ENCODE assay signal across 20 cellular contexts in genomic region chr12:103851127-103851526, GRCh38. TPM values are rescaled to one million over a fixed set of nuclear protein-coding genes. Genes with fewer than 3 reads are reported as not detected.
A peak's percentile ranks its signal among the peaks of the same experiment; 100 is the strongest.
DNase-seq lines count a peak whose midpoint lies in the region; ATAC-seq and TF ChIP-seq lines count a peak whose summit lies in the region.
"Had no signal": no experiment of that assay in that cellular context is flagged by ENCODE, and none has a peak within 500 bp of the region (broad histone marks: within the 10 kb centered on the region; RNA-seq: fewer than 3 reads in every experiment).

No MANE protein-coding gene starts in this region.

- in situ Hi-C loops in IMR-90 (cut with MboI; ENCODE audit: low sequenced_read_pairs) = no loop called here

- H4K5ac ChIP-seq in IMR-90 (ENCODE audit: low read depth, low read length) = no peak overlapping the region; the same call in 1 of the 2 replicates

- no peak overlapping the region for H2BK120ac ChIP-seq in IMR-90 (ENCODE audit: low read depth, low read length)

- H2AK9ac ChIP-seq in IMR-90 (replicated peaks; ENCODE audit: low read depth, low read length, poor library complexity) = no peak overlapping the region

- BruUV-seq in IMR-90 (replicated peaks; lab: Mats Ljungman, UMichigan) = no TSS peak

- H2BK20ac ChIP-seq in IMR-90 (ENCODE audit: low read depth, low read length) = no peak overlapping the region

- H3K4me1 Mint-ChIP-seq in activated T-helper 17 cell treated with anti-CD3 and anti-CD28 coated beads, Interleukin-2, amount 50 U/mL, for 72 hours = peaks cover 4% of the 10 kb centered on the region
- H3K4me1 Mint-ChIP-seq: naive B cell had no signal

- H2BK5ac ChIP-seq in IMR-90 (ENCODE audit: low read depth, low read length, poor library complexity, severe bottlenecking) = no peak overlapping the region

- no peak overlapping the region for H3K18ac ChIP-seq in IMR-90 (ENCODE audit: low read depth, low read length)

- no peak overlapping the region for H2AFZ ChIP-seq in IMR-90 (replicated peaks; ENCODE audit: low read length, poor library complexity)

- no peaks in the 10 kb centered on the region for H3K79me1 ChIP-seq in IMR-90 (ENCODE audit: low read depth in 1 of 2, low read length in 2 of 2)

- H3K4me1 ChIP-seq in IMR-90 (ENCODE audit: control insufficient read depth, insufficient read depth, low read length) (peaks cover 7% of the 10 kb centered on the region), sigmoid colon (peaks cover 0 to 95% (median 91%) of the 10 kb centered on the region in 4 donors), vagina (no peaks in the 10 kb centered on the region)
- H3K4me1 ChIP-seq: adrenal gland had no signal

- H3K36me3 ChIP-seq in IMR-90 (ENCODE audit: control insufficient read depth, insufficient read depth, low read length) = no peaks in the 10 kb centered on the region
- H3K36me3 ChIP-seq in sigmoid colon = no peaks in the 10 kb centered on the region
- H3K36me3 ChIP-seq in vagina = no peaks in the 10 kb centered on the region
- H3K36me3 ChIP-seq: adrenal gland had no signal

- H3K4ac ChIP-seq in IMR-90 (ENCODE audit: low read depth, low read length) = no peak overlapping the region

- TF ChIP-seq EP300 in sigmoid colon (IDR thresholded peaks at IDR 0.05) = peak in 3 of 4 donors; percentile 41 to 69 (median 54)

- H3K14ac ChIP-seq in IMR-90 (replicated peaks; ENCODE audit: low read depth, low read length) = no peak overlapping the region

- CTCF ChIA-PET in IMR-90 (lab: Yijun Ruan, JAX) = interaction anchor here (1.0 kb wide), 1 partner anchor 79 kb away, joined by 3 read pairs; no protein-coding TSS in a partner anchor

- no peak overlapping the region for H2AK5ac ChIP-seq in IMR-90 (ENCODE audit: low read depth, low read length)

- no peak overlapping the region for H3K56ac ChIP-seq in IMR-90 (ENCODE audit: extremely low read depth, insufficient read depth, low read length)

- H3K9me3 Mint-ChIP-seq in activated T-helper 17 cell treated with anti-CD3 and anti-CD28 coated beads, Interleukin-2, amount 50 U/mL, for 72 hours = no peaks in the 10 kb centered on the region
- H3K9me3 Mint-ChIP-seq: endodermal cell; IgD-negative memory B cell; T-helper 1 cell treated with Interleukin-12 subunit alpha and Interleukin-12 subunit beta and Interleukin-4 antibody, amounts not matched to agents 30 μg/mL and 1 μg/mL, for 36 hours had no signal

- TF ChIP-seq RAD21 in IMR-90 (IDR thresholded peaks at IDR 0.05; ENCODE audit: low read length) = no peak

- no CpG with 5 or more reads among the region's 1 CpG for WGBS in IMR-90 (ENCODE audit: extremely low coverage in 2 of 2, insufficient read length in 1 of 2), 2 experiments
- 87 to 89% methylated on average over 1 of the region's 1 CpG for WGBS in sigmoid colon, 2 donors

- peak overlapping the region; percentile 16 for H3K27ac Mint-ChIP-seq in activated T-helper 17 cell treated with anti-CD3 and anti-CD28 coated beads, Interleukin-2, amount 50 U/mL, for 72 hours
- H3K27ac Mint-ChIP-seq: endodermal cell; IgD-negative memory B cell; naive B cell; T-helper 1 cell treated with Interleukin-12 subunit alpha and Interleukin-12 subunit beta and Interleukin-4 antibody, amounts not matched to agents 30 μg/mL and 1 μg/mL, for 36 hours had no signal

- H3K9ac ChIP-seq in IMR-90 (ENCODE audit: low read depth, low read length) = no peak overlapping the region

- TF ChIP-seq CTCF in IMR-90 (conservative IDR thresholded peaks at IDR 0.05; ENCODE audit: low read depth, low read length) (no peak), sigmoid colon (IDR thresholded peaks at IDR 0.05) (no peak), vagina (IDR thresholded peaks at IDR 0.05) (no peak)

- H3K23ac ChIP-seq in IMR-90 (ENCODE audit: low read depth, low read length) = no peak overlapping the region

- no peaks in the 10 kb centered on the region for H3K36me3 Mint-ChIP-seq in activated T-helper 17 cell treated with anti-CD3 and anti-CD28 coated beads, Interleukin-2, amount 50 U/mL, for 72 hours (ENCODE audit: low read depth)
- H3K36me3 Mint-ChIP-seq: IgD-negative memory B cell, naive B cell had no signal

- no peaks in the 10 kb centered on the region for H3K9me3 ChIP-seq in IMR-90 (ENCODE audit: control insufficient read depth, insufficient read depth, low read length)
- no peaks in the 10 kb centered on the region for H3K9me3 ChIP-seq in sigmoid colon
- H3K9me3 ChIP-seq in vagina = no peaks in the 10 kb centered on the region
- H3K9me3 ChIP-seq: adrenal gland had no signal

- H3K4me2 ChIP-seq in IMR-90 (ENCODE audit: low read depth, low read length) = peak overlapping the region; percentile 36; the same call in 1 of the 2 replicates

- DNase-seq in IMR-90 = peak; percentile 49
- DNase-seq in fibroblast of gingiva (ENCODE audit: low read depth) = peak; percentile 29
- DNase-seq in sigmoid colon = no peak
- DNase-seq in HuH-7.5 (ENCODE audit: low spot score) = no peak
- no peak for DNase-seq in vagina (ENCODE audit: extremely low spot score in 2 of 2)
- DNase-seq in activated CD8-positive, alpha-beta memory T cell treated with anti-CD3 and anti-CD28 coated beads, Interleukin-2, amount 50 U/mL, for 48 hours = no peak
- DNase-seq: activated CD4-positive, alpha-beta T cell treated with anti-CD3 and anti-CD28 coated beads for 1 hour; adrenal gland; endodermal cell; left cardiac atrium; naive B cell; NCI-H1417 treated with DMSO at 0.1 percent for 48 hours; NCI-H446; OCI-M1; retina; stimulated activated CD4-positive, alpha-beta T cell treated with anti-CD3 and anti-CD28 coated beads, Interleukin-4, amount 100 ng/mL, for 1 hour had no signal

- H2BK15ac ChIP-seq in IMR-90 (ENCODE audit: low read depth, low read length) = no peak overlapping the region

- H3K4me3 ChIP-seq in IMR-90 (ENCODE audit: insufficient read depth, low read depth, low read length) (no peak overlapping the region), sigmoid colon (no peak overlapping the region), vagina (no peak overlapping the region)
- H3K4me3 ChIP-seq: adrenal gland had no signal

- no peak overlapping the region for H4K91ac ChIP-seq in IMR-90 (ENCODE audit: insufficient read depth, low read depth, low read length)

- no peaks in the 10 kb centered on the region for H3K27me3 ChIP-seq in IMR-90 (ENCODE audit: control insufficient read depth, insufficient read depth, low read length)
- no peaks in the 10 kb centered on the region for H3K27me3 ChIP-seq in sigmoid colon
- H3K27me3 ChIP-seq in vagina = no peaks in the 10 kb centered on the region
- H3K27me3 ChIP-seq: adrenal gland had no signal

- TF ChIP-seq POLR2A in IMR-90 (IDR thresholded peaks at IDR 0.05; ENCODE audit: low read depth, low read length) = no peak
- TF ChIP-seq POLR2A in sigmoid colon (IDR thresholded peaks at IDR 0.05) = no peak
- TF ChIP-seq POLR2A in vagina (IDR thresholded peaks at IDR 0.05) = no peak

- H4K8ac ChIP-seq in IMR-90 (ENCODE audit: low read depth in 2 of 2, low read length in 2 of 2) = no peak overlapping the region

- intact Hi-C loops in IMR-90 (cut with micrococcal nuclease) = no loop called here
- intact Hi-C loops in sigmoid colon (cut with DNase I) = no loop called here
- intact Hi-C loops in vagina (cut with DNase I) = no loop called here

- ATAC-seq in IMR-90 (ENCODE audit: low read depth) (peak; percentile 33; the same call in 1 of the 2 replicates), HG02763 (IDR thresholded peaks at IDR 0.05; ENCODE audit: unreplicated experiment) (no peak)
- no peak for ATAC-seq in activated T-helper 17 cell treated with anti-CD3 and anti-CD28 coated beads, Interleukin-2, amount 50 U/mL, for 72 hours (replicated peaks)

- H3K4me3 Mint-ChIP-seq in activated T-helper 17 cell treated with anti-CD3 and anti-CD28 coated beads, Interleukin-2, amount 50 U/mL, for 72 hours = no peak overlapping the region
- H3K4me3 Mint-ChIP-seq: endodermal cell; IgD-negative memory B cell; naive B cell; T-helper 1 cell treated with Interleukin-12 subunit alpha and Interleukin-12 subunit beta and Interleukin-4 antibody, amounts not matched to agents 30 μg/mL and 1 μg/mL, for 36 hours had no signal

- POLR2A ChIA-PET in IMR-90 (lab: Charles Lee; ENCODE audit: unreplicated experiment) = no interaction called here

- H3K27ac ChIP-seq in IMR-90 (ENCODE audit: insufficient read depth, low read length) (no peak overlapping the region), sigmoid colon (peak overlapping the region; percentile 91 to 99 (median 94)), vagina (no peak overlapping the region)
- H3K27ac ChIP-seq: adrenal gland had no signal

- no peaks in the 10 kb centered on the region for H3K9me1 ChIP-seq in IMR-90 (ENCODE audit: insufficient read depth, low read length)

- H3K27me3 Mint-ChIP-seq in activated T-helper 17 cell treated with anti-CD3 and anti-CD28 coated beads, Interleukin-2, amount 50 U/mL, for 72 hours = no peaks in the 10 kb centered on the region
- H3K27me3 Mint-ChIP-seq: IgD-negative memory B cell had no signal

- H4K20me1 ChIP-seq in IMR-90 (ENCODE audit: insufficient read depth, low read length) = no peaks in the 10 kb centered on the region

- dilution Hi-C loops in IMR-90 (cut with HindIII; ENCODE audit: low sequenced_read_pairs, unreplicated experiment) = no loop called here

TF ChIP-seq in IMR-90, 13 proteins besides CTCF, POLR2A, EP300 and RAD21 (continues in another document):
- no peak for TF ChIP-seq BHLHE40 (IDR thresholded peaks at IDR 0.05; ENCODE audit: low read depth, low read length)
- no peak for TF ChIP-seq RCOR1 (IDR thresholded peaks at IDR 0.05; ENCODE audit: insufficient replicate concordance, low read length)
- no peak for TF ChIP-seq FOS (IDR thresholded peaks at IDR 0.05; ENCODE audit: low read depth, low read length)
- TF ChIP-seq ELK1 (IDR thresholded peaks at IDR 0.05; ENCODE audit: borderline replicate concordance, low read depth, low read length) = no peak
- no peak for TF ChIP-seq CHD1 (IDR thresholded peaks at IDR 0.05; ENCODE audit: low read depth, low read length)
- TF ChIP-seq NFE2L2 (IDR thresholded peaks at IDR 0.05; ENCODE audit: low read depth, low read length) = no peak

RNA-seq across cellular contexts. Expression of gene NT5DC3, which starts 10.1 kb away (rescaled TPM):
- total RNA-seq in IMR-90 (2012; rRNA removed) (17.6 and 23.1 TPM in 2 replicates), sigmoid colon (100 to 1,000 TPM; 179 to 346 (median 240) TPM), vagina (5.2 TPM)
- polyA plus RNA-seq in IMR-90 (2012; rRNA removed) (5.6 and 7.3 TPM in 2 replicates), sigmoid colon (1 to 10 TPM in 2 of 3 donors, under 1 TPM in 1; 0.23 to 6.8 (median 1.8) TPM)
- 2.6 and 3.2 TPM in 2 replicates for polyA plus RNA-seq in IMR-90 (2012; cell fraction: cytosol; rRNA removed)
- 6.3 and 13.5 TPM in 2 replicates for polyA plus RNA-seq in IMR-90 (2012; cell fraction: nucleus; rRNA removed; ENCODE audit: low replicate concordance)
- total RNA-seq in activated T-helper 17 cell treated with anti-CD3 and anti-CD28 coated beads, Interleukin-2, amount 50 U/mL, for 72 hours = 1 to 10 TPM; 6.7 to 7.4 TPM

Comparison
In these comparisons a context has a peak if more than half of its experiments do, and no peak if none do; other contexts are left out.
1. DNase-seq: peak in IMR-90 (single experiment) and fibroblast of gingiva (single experiment); none in sigmoid colon (single experiment), HuH-7.5 (single experiment), vagina (0 of 2) and activated CD8-positive, alpha-beta memory T cell treated with anti-CD3 and anti-CD28 coated beads, Interleukin-2, amount 50 U/mL, for 48 hours (single experiment).
2. H3K27ac ChIP-seq: peak in sigmoid colon (4 of 4); none in IMR-90 (single experiment) and vagina (single experiment).